In the genomic region with DNA sequence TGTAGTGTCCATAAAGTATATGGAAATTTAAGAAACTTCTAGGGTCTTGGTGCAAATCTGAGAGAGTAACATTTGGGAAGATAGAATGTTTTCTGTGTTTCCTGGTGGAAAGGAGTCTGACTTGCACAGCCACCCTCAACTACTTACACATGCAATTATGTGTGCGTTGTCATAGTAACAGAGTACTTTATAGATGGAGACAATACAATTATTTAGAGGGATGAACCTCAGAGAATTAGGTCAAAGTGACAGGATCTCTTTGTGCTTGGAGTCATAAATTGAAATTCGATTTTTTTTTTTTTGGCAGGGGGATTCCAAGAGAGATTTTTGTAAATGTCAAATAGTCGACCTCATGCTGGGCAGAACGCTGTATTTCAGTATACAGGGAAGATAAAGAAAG, we compare ENCODE assay signal across 19 cellular contexts. TPM values are rescaled to one million over a fixed set of nuclear protein-coding genes. Genes with fewer than 3 reads are reported as not detected.
A peak's percentile ranks its signal among the peaks of the same experiment; 100 is the strongest.
DNase-seq lines count a peak whose midpoint lies in the region; ATAC-seq and TF ChIP-seq lines count a peak whose summit lies in the region.
"Had no signal": no experiment of that assay in that cellular context is flagged by ENCODE, and none has a peak within 500 bp of the region (broad histone marks: within the 10 kb centered on the region; RNA-seq: fewer than 3 reads in every experiment).

No MANE protein-coding gene starts in this region.

- TF ChIP-seq CTCF in H9 (conservative IDR thresholded peaks at IDR 0.05) (no peak), nephron (IDR thresholded peaks at IDR 0.05; ENCODE audit: unreplicated experiment in 3 of 3) (no peak), body of pancreas (IDR thresholded peaks at IDR 0.05) (no peak)

- H2BK5ac ChIP-seq in H9 (ENCODE audit: insufficient read length, low read length) = no peak overlapping the region

- DNase-seq in H9 (no peak), NCI-H146 (lab: John Stamatoyannopoulos, UW) (peak; percentile 19), NCI-H748 treated with DMSO at 0.1 percent for 48 hours (lab: John Stamatoyannopoulos, UW) (peak; percentile 12), left ventricle myocardium superior (no peak), body of pancreas (no peak)
- no peak for DNase-seq in stimulated activated naive B cell treated with anti-CD40 and anti-IgM and Interleukin-4, amounts not matched to agents 10 μg/mL and 1 μg/mL and 100 μg/mL, for 72 hours
- DNase-seq: DMS 273 treated with DMSO at 0.1 percent for 48 hours, NCI-H1436 treated with DMSO at 0.1 percent for 48 hours, NCI-H2171, T-helper 1 cell had no signal

- no peaks in the 10 kb centered on the region for H3K79me1 ChIP-seq in H9 (ENCODE audit: insufficient read depth, low read depth, low read length, poor library complexity, severe bottlenecking)

- H3K9me3 ChIP-seq in H9 (ENCODE audit: control insufficient read depth, low read depth, low read length) (no peaks in the 10 kb centered on the region), body of pancreas (no peaks in the 10 kb centered on the region)

- H3K4me2 ChIP-seq in H9 (ENCODE audit: insufficient read depth, insufficient read length, low read length) = peak overlapping the region; percentile 39

- H2BK12ac ChIP-seq in H9 (ENCODE audit: insufficient read length, low read depth, low read length) = no peak overlapping the region

- no peaks in the 10 kb centered on the region for H3K79me2 ChIP-seq in H9 (ENCODE audit: insufficient read depth, low read length)

- peaks cover 41 to 49% of the 10 kb centered on the region in 2 experiments for H3K4me1 Mint-ChIP-seq in H9
- H3K4me1 Mint-ChIP-seq in nephron = peaks cover 9% of the 10 kb centered on the region
- H3K4me1 Mint-ChIP-seq in stimulated activated naive B cell treated with anti-CD40 and anti-IgM and Interleukin-4, amounts not matched to agents 10 μg/mL and 1 μg/mL and 100 μg/mL, for 72 hours = peaks cover 3 to 11% of the 10 kb centered on the region in 2 donors

- H3K4me3 Mint-ChIP-seq in H9 (peak overlapping the region in 1 of 2 experiments; percentile 10; a peak in 1 of 5 replicates), nephron (no peak overlapping the region)
- H3K4me3 Mint-ChIP-seq in stimulated activated naive B cell treated with anti-CD40 and anti-IgM and Interleukin-4, amounts not matched to agents 10 μg/mL and 1 μg/mL and 100 μg/mL, for 72 hours = no peak overlapping the region

- H3T11ph ChIP-seq in H9 (ENCODE audit: low read length) = no peak overlapping the region

- H3K27ac ChIP-seq in H9 (ENCODE audit: insufficient read length, low read depth, low read length) = no peak overlapping the region
- H3K27ac ChIP-seq in body of pancreas = no peak overlapping the region
- H3K27ac ChIP-seq: C4-2B, SK-N-MC had no signal

- H2AFZ ChIP-seq in H9 (ENCODE audit: low read length) = no peak overlapping the region

- H3K4me3 ChIP-seq in body of pancreas = no peak overlapping the region
- H3K4me3 ChIP-seq: SK-N-MC had no signal

- no peak overlapping the region for H2BK15ac ChIP-seq in H9 (ENCODE audit: low read depth, low read length)

- H3K23me2 ChIP-seq in H9 (ENCODE audit: insufficient read length, low read depth, low read length, poor library complexity, severe bottlenecking) = no peaks in the 10 kb centered on the region

- no peaks in the 10 kb centered on the region for H3K36me3 Mint-ChIP-seq in H9 (ENCODE audit: insufficient read depth in 1 of 3, low read depth in 3 of 3)
- H3K36me3 Mint-ChIP-seq in nephron (ENCODE audit: low read depth) = no peaks in the 10 kb centered on the region
- no peaks in the 10 kb centered on the region for H3K36me3 Mint-ChIP-seq in stimulated activated naive B cell treated with anti-CD40 and anti-IgM and Interleukin-4, amounts not matched to agents 10 μg/mL and 1 μg/mL and 100 μg/mL, for 72 hours

- no peak for TF ChIP-seq POLR2A in body of pancreas (IDR thresholded peaks at IDR 0.05)

- no peak overlapping the region for H3K56ac ChIP-seq in H9 (ENCODE audit: insufficient read length, low read depth, low read length)

- no peak overlapping the region for H2AK5ac ChIP-seq in H9 (ENCODE audit: insufficient read length, low read length)

- ATAC-seq in left ventricle myocardium superior = no peak
- no peak for ATAC-seq in GM19463 (IDR thresholded peaks at IDR 0.05; ENCODE audit: unreplicated experiment)
- ATAC-seq in stimulated activated naive B cell treated with anti-CD40 and anti-IgM and Interleukin-4, amounts not matched to agents 10 μg/mL and 1 μg/mL and 100 μg/mL, for 72 hours (replicated peaks) = no peak
- ATAC-seq in body of pancreas = no peak
- ATAC-seq: HCT116, Panc1 had no signal

- no peak overlapping the region for H3K4ac ChIP-seq in H9 (ENCODE audit: low read depth, low read length)

- H3K9me3 Mint-ChIP-seq in H9 (no peaks in the 10 kb centered on the region; a peak in 1 of 5 replicates), nephron (no peaks in the 10 kb centered on the region)
- no peaks in the 10 kb centered on the region for H3K9me3 Mint-ChIP-seq in stimulated activated naive B cell treated with anti-CD40 and anti-IgM and Interleukin-4, amounts not matched to agents 10 μg/mL and 1 μg/mL and 100 μg/mL, for 72 hours

- no CpG with 5 or more reads among the region's 4 CpGs for WGBS in H9 (ENCODE audit: extremely low coverage, insufficient read length, low lambda C conversion rate)
- 45 to 47% methylated on average over 4 of the region's 4 CpGs for WGBS in body of pancreas, 2 donors

- no peak overlapping the region for H4K8ac ChIP-seq in H9 (replicated peaks; ENCODE audit: insufficient read length, low read depth, low read length)

- no peaks in the 10 kb centered on the region for H4K20me1 ChIP-seq in H9 (ENCODE audit: control insufficient read depth, insufficient read depth, insufficient read length)

- H3K14ac ChIP-seq in H9 (ENCODE audit: insufficient read depth, low read length) = no peak overlapping the region

- H3K23ac ChIP-seq in H9 (ENCODE audit: insufficient read length, low read depth, low read length) = no peak overlapping the region

- intact Hi-C loops in left ventricle myocardium superior (cut with micrococcal nuclease) = no loop called here
- intact Hi-C loops in body of pancreas (cut with DNase I) = no loop called here

- H3K27ac Mint-ChIP-seq in H9 = peak overlapping the region in 1 of 3 experiments; percentile 59; a peak in 3 of 7 replicates
- H3K27ac Mint-ChIP-seq in nephron = peak overlapping the region in 2 of 3 experiments; percentile 71 to 80
- H3K27ac Mint-ChIP-seq in stimulated activated naive B cell treated with anti-CD40 and anti-IgM and Interleukin-4, amounts not matched to agents 10 μg/mL and 1 μg/mL and 100 μg/mL, for 72 hours = no peak overlapping the region

- H3K4me1 ChIP-seq in H9 (ENCODE audit: insufficient read depth, low read length) (peaks cover 11% of the 10 kb centered on the region; the same call in 1 of the 2 replicates), body of pancreas (no peaks in the 10 kb centered on the region)

- no peak overlapping the region for H2BK20ac ChIP-seq in H9 (ENCODE audit: low read depth, low read length, poor library complexity, severe bottlenecking)

- no peak overlapping the region for H2BK120ac ChIP-seq in H9 (ENCODE audit: low read depth, low read length, poor library complexity, severe bottlenecking)

- no peaks in the 10 kb centered on the region for H3K36me3 ChIP-seq in body of pancreas (replicated peaks in 1 of 2; ENCODE audit: insufficient read depth in 1 of 2, low read depth in 2 of 2)

- H3K27me3 Mint-ChIP-seq in H9 (ENCODE audit: low read depth) (no peaks in the 10 kb centered on the region), nephron (ENCODE audit: low read depth) (no peaks in the 10 kb centered on the region)
- no peaks in the 10 kb centered on the region for H3K27me3 Mint-ChIP-seq in stimulated activated naive B cell treated with anti-CD40 and anti-IgM and Interleukin-4, amounts not matched to agents 10 μg/mL and 1 μg/mL and 100 μg/mL, for 72 hours

- H4K91ac ChIP-seq in H9 (ENCODE audit: insufficient read length, low read depth, low read length) = no peak overlapping the region

- H3K27me3 ChIP-seq in H9 (ENCODE audit: insufficient read depth, low read length) (no peaks in the 10 kb centered on the region), body of pancreas (no peaks in the 10 kb centered on the region)

- no peak overlapping the region for H4K5ac ChIP-seq in H9 (ENCODE audit: insufficient read length, low read depth, low read length)

- H3K9ac ChIP-seq in H9 (ENCODE audit: extremely low read depth, insufficient read length, low read length) = no peak overlapping the region

- no peak overlapping the region for H3K18ac ChIP-seq in H9 (ENCODE audit: insufficient read length, low read depth, low read length)

RNA-seq across cellular contexts. Expression of gene SLC10A2, which starts 0.8 kb away (rescaled TPM):
- total RNA-seq in H9 (2021) (not detected in 2 replicates), left ventricle myocardium superior (not detected), body of pancreas (not detected)
- total RNA-seq: Daoy, HT1080, NCI-H460 had no signal

Comparison
In these comparisons a context has a peak if more than half of its experiments do, and no peak if none do; other contexts are left out.
1. DNase-seq: peak in NCI-H146 (single experiment) and NCI-H748 treated with DMSO at 0.1 percent for 48 hours (single experiment); none in H9 (single experiment), left ventricle myocardium superior (single experiment), stimulated activated naive B cell treated with anti-CD40 and anti-IgM and Interleukin-4, amounts not matched to agents 10 μg/mL and 1 μg/mL and 100 μg/mL, for 72 hours (single experiment) and body of pancreas (0 of 4).